19 cellular contexts compared by ENCODE assay signal in the genomic region with DNA sequence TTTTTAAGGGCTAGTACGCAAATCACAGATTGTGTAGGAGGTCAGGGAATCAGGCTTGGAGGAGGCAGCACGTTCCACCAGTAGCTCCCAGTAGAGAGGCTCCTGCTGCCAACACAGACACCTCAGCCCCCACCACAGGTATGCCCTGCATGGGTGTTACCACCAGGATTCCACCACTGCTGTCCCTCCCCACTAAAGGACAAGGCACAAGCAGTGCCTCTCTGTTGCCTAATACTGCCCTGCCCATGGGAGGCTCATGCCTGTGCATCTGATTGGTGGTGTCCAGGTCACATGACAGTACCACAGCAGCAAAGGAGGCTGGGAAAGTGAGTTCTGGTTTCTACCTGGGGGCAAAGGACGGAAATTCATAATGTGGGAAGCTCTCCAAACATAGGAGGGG. TPM values are rescaled to one million over a fixed set of nuclear protein-coding genes. Genes with fewer than 3 reads are reported as not detected.
DNase-seq lines count a peak whose midpoint lies in the region; ATAC-seq and TF ChIP-seq lines count a peak whose summit lies in the region.
"Had no signal": no experiment of that assay in that cellular context is flagged by ENCODE, and none has a peak within 500 bp of the region (broad histone marks: within the 10 kb centered on the region; RNA-seq: fewer than 3 reads in every experiment).

No MANE protein-coding gene starts in this region.

- no peaks in the 10 kb centered on the region for H3K9me3 Mint-ChIP-seq in CD4-positive, alpha-beta T cell
- H3K9me3 Mint-ChIP-seq: activated naive CD4-positive, alpha-beta T cell treated with anti-CD3 and anti-CD28 coated beads, Interleukin-2, amount 50 U/mL, for 72 hours; T-helper 1 cell treated with Interleukin-12 subunit alpha and Interleukin-12 subunit beta and Interleukin-4 antibody, amounts not matched to agents 30 μg/mL and 1 μg/mL, for 36 hours had no signal

- no peak for ATAC-seq in Right ventricle myocardium inferior
- ATAC-seq in upper lobe of right lung, result peak; percentile 70
- ATAC-seq in CD4-positive, alpha-beta T cell (ENCODE audit: poor library complexity), result no peak
- ATAC-seq in HG03159 (IDR thresholded peaks at IDR 0.05; ENCODE audit: unreplicated experiment), result no peak
- ATAC-seq: activated CD4-positive, alpha-beta T cell treated with anti-CD3 and anti-CD28 coated beads for 36 hours; activated naive CD4-positive, alpha-beta T cell treated with anti-CD3 and anti-CD28 coated beads, Interleukin-2, amount 50 U/mL, for 72 hours had no signal

- no peaks in the 10 kb centered on the region for H3K4me1 ChIP-seq in upper lobe of right lung
- H3K4me1 ChIP-seq: right lobe of liver had no signal

- no peak overlapping the region for H3K4me3 Mint-ChIP-seq in CD4-positive, alpha-beta T cell
- H3K4me3 Mint-ChIP-seq: activated CD4-positive, alpha-beta T cell treated with anti-CD3 and anti-CD28 coated beads for 36 hours; memory B cell; T-helper 1 cell treated with Interleukin-12 subunit alpha and Interleukin-12 subunit beta and Interleukin-4 antibody, amounts not matched to agents 30 μg/mL and 1 μg/mL, for 36 hours had no signal

- H3K4me3 ChIP-seq in upper lobe of right lung, result no peak overlapping the region
- H3K4me3 ChIP-seq: cardiac muscle cell, right lobe of liver had no signal

- no peaks in the 10 kb centered on the region for H3K36me3 Mint-ChIP-seq in CD4-positive, alpha-beta T cell (ENCODE audit: low read depth)
- H3K36me3 Mint-ChIP-seq: activated naive CD4-positive, alpha-beta T cell treated with anti-CD3 and anti-CD28 coated beads, Interleukin-2, amount 50 U/mL, for 72 hours; memory B cell had no signal

- no peaks in the 10 kb centered on the region for H3K36me3 ChIP-seq in upper lobe of right lung
- H3K36me3 ChIP-seq: cardiac muscle cell, neutrophil, right lobe of liver had no signal

- POLR2A ChIA-PET in RWPE1 (lab: Yijun Ruan, JAX; ENCODE audit: low non-redundant PET), result no interaction called here
- POLR2A ChIA-PET in CD4-positive, alpha-beta T cell (lab: Charles Lee), result no interaction called here

- peaks cover 60% of the 10 kb centered on the region for H3K27me3 Mint-ChIP-seq in CD4-positive, alpha-beta T cell
- H3K27me3 Mint-ChIP-seq: memory B cell had no signal

- peaks cover 12% of the 10 kb centered on the region for H3K27me3 ChIP-seq in upper lobe of right lung
- H3K27me3 ChIP-seq in CD4-positive, alpha-beta T cell (ENCODE audit: control insufficient read depth, insufficient read depth, low read length), result peaks cover 8% of the 10 kb centered on the region
- H3K27me3 ChIP-seq: cardiac muscle cell, right lobe of liver had no signal

- CTCF ChIA-PET in RWPE1 (lab: Yijun Ruan, JAX), result interaction anchor here (1.0 kb wide), 1 partner anchor 16 kb away, joined by 3 read pairs; no protein-coding TSS in a partner anchor
- CTCF ChIA-PET in CD4-positive, alpha-beta T cell (lab: Charles Lee), result no interaction called here

- H3K9me3 ChIP-seq in upper lobe of right lung, result no peaks in the 10 kb centered on the region
- H3K9me3 ChIP-seq in CD4-positive, alpha-beta T cell (ENCODE audit: control insufficient read depth, low read length), result no peaks in the 10 kb centered on the region
- H3K9me3 ChIP-seq: neutrophil, right lobe of liver had no signal

- DNase-seq in cardiac septum (ENCODE audit: low spot score) (peak; percentile 57), Right ventricle myocardium inferior (ENCODE audit: missing footprints) (no peak), RWPE1 (ENCODE audit: low spot score) (peak; percentile 57), germinal center (ENCODE audit: low spot score) (peak; percentile 25), upper lobe of right lung (peak; percentile 29), NCI-H446 (lab: John Stamatoyannopoulos, UW) (no peak)
- no peak for DNase-seq in CD4-positive, alpha-beta T cell
- DNase-seq: activated CD4-positive, alpha-beta T cell treated with anti-CD3 and anti-CD28 coated beads for 36 hours; activated T-cell treated with anti-CD3 and anti-CD28 coated beads for 4 hours; foreskin melanocyte; NCI-H1105 treated with DMSO at 0.1 percent for 48 hours; right lobe of liver; stimulated activated CD4-positive, alpha-beta T cell treated with anti-CD3 and anti-CD28 coated beads, Interleukin-4, amount 100 ng/mL, for 4 hours had no signal

- H3K27ac Mint-ChIP-seq in CD4-positive, alpha-beta T cell, result no peak overlapping the region
- H3K27ac Mint-ChIP-seq: activated CD4-positive, alpha-beta T cell treated with anti-CD3 and anti-CD28 coated beads for 36 hours; activated naive CD4-positive, alpha-beta T cell treated with anti-CD3 and anti-CD28 coated beads, Interleukin-2, amount 50 U/mL, for 72 hours; memory B cell; T-helper 1 cell treated with Interleukin-12 subunit alpha and Interleukin-12 subunit beta and Interleukin-4 antibody, amounts not matched to agents 30 μg/mL and 1 μg/mL, for 36 hours had no signal

- H3K4me1 Mint-ChIP-seq in CD4-positive, alpha-beta T cell (ENCODE audit: low read depth), result no peaks in the 10 kb centered on the region
- H3K4me1 Mint-ChIP-seq: activated CD4-positive, alpha-beta T cell treated with anti-CD3 and anti-CD28 coated beads for 36 hours; memory B cell had no signal

- H3K27ac ChIP-seq in RWPE1 (no peak overlapping the region), upper lobe of right lung (no peak overlapping the region)
- no peak overlapping the region for H3K27ac ChIP-seq in CD4-positive, alpha-beta T cell (ENCODE audit: low read depth, low read length)
- H3K27ac ChIP-seq: cardiac muscle cell, neutrophil, right lobe of liver had no signal

- intact Hi-C loops in cardiac septum (cut with DNase I), result no loop called here
- intact Hi-C loops in Right ventricle myocardium inferior (cut with DNase I), result no loop called here
- intact Hi-C loops in upper lobe of right lung (cut with DNase I), result no loop called here
- intact Hi-C loops in CD4-positive, alpha-beta T cell (cut with DNase I, micrococcal nuclease), result no loop called here

- TF ChIP-seq CTCF in RWPE1 (conservative IDR thresholded peaks at IDR 0.05; ENCODE audit: low read depth) (no peak), upper lobe of right lung (IDR thresholded peaks at IDR 0.05) (no peak)
- TF ChIP-seq CTCF in CD4-positive, alpha-beta T cell (IDR thresholded peaks at IDR 0.05), result no peak

RNA-seq across cellular contexts. Expression of a gene that starts 33.6 kb away (rescaled TPM):
- total RNA-seq in cardiac septum (0.05 TPM), Right ventricle myocardium inferior (not detected), upper lobe of right lung (9.3 TPM)
- not detected for total RNA-seq in CD4-positive, alpha-beta T cell
- total RNA-seq: activated CD4-positive, alpha-beta T cell treated with anti-CD3 and anti-CD28 coated beads for 36 hours; activated naive CD4-positive, alpha-beta T cell treated with anti-CD3 and anti-CD28 coated beads, Interleukin-2, amount 50 U/mL, for 72 hours; right lobe of liver had no signal

Comparison
In these comparisons a context has a peak if more than half of its experiments do, and no peak if none do; other contexts are left out.
1. DNase-seq: peak in cardiac septum (single experiment), RWPE1 (single experiment), germinal center (single experiment) and upper lobe of right lung (single experiment); none in Right ventricle myocardium inferior (single experiment), NCI-H446 (0 of 2) and CD4-positive, alpha-beta T cell (0 of 10).